17 cellular contexts compared by ENCODE assay signal in the genomic region with DNA sequence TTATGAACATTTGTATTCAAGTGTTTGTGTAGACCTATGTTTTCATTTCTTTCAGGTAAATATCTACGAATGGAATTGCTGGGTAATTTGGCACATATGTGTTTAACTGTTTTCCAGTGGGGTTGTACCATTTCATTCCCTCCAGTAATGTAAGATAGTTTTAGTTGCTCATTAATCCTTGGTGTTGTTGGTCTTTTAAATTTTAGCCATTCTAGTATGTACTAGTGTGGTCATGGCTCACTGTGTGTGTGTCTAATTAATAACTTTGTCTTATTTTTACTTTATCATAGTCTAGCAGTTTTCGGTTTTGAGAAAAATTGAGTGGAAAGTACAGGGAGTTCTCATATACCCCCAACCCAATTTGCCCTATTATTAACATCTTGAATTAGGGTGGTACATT.
A peak's percentile ranks its signal among the peaks of the same experiment; 100 is the strongest.
DNase-seq lines count a peak whose midpoint lies in the region; ATAC-seq and TF ChIP-seq lines count a peak whose summit lies in the region.
"Had no signal": no experiment of that assay in that cellular context is flagged by ENCODE, and none has a peak within 500 bp of the region (broad histone marks: within the 10 kb centered on the region; RNA-seq: fewer than 3 reads in every experiment).

No MANE protein-coding gene starts in this region.

- DNase-seq in colonic mucosa: no peak
- peak; percentile 88 for DNase-seq in renal cortical epithelial cell (ENCODE audit: low read depth)
- DNase-seq in inferior parietal cortex (ENCODE audit: extremely low spot score): no peak
- no peak for DNase-seq in mesenteric fat pad (ENCODE audit: low spot score)
- no peak for DNase-seq in RKO (ENCODE audit: low spot score)
- DNase-seq: COR-L47, KBM-7, MV-4-11, NCI-H1930, NCI-H2171 treated with DMSO at 0.1 percent for 48 hours, PC-9, Right ventricle myocardium superior had no signal

- no peak for TF ChIP-seq CTCF in colonic mucosa (IDR thresholded peaks at IDR 0.05)

- no peaks in the 10 kb centered on the region for H3K36me3 ChIP-seq in colonic mucosa
- H3K36me3 ChIP-seq: HAP-1 had no signal

- ATAC-seq in GM18907 (IDR thresholded peaks at IDR 0.05; ENCODE audit: unreplicated experiment) (peak; percentile 76), HG03108 (IDR thresholded peaks at IDR 0.05; ENCODE audit: unreplicated experiment) (peak; percentile 56)
- ATAC-seq: SK-N-SH treated with all-trans-retinoic acid at 6 μM for 48 hours had no signal

- H3K4me1 ChIP-seq in colonic mucosa: peaks cover 12% of the 10 kb centered on the region

- H3K27ac ChIP-seq in colonic mucosa: peak overlapping the region; percentile 85
- H3K27ac ChIP-seq: C4-2B had no signal

- no peaks in the 10 kb centered on the region for H3K9me3 ChIP-seq in colonic mucosa
- H3K9me3 ChIP-seq: HAP-1 had no signal

- H3K27me3 ChIP-seq in colonic mucosa: no peaks in the 10 kb centered on the region

- peak overlapping the region in 1 of 2 donors; percentile 52 for H3K9ac ChIP-seq in colonic mucosa (ENCODE audit: low read depth in 2 of 2, low read length in 2 of 2)

- no peak overlapping the region for H3K4me3 ChIP-seq in colonic mucosa
- H3K4me3 ChIP-seq: HAP-1, PC-9 had no signal

- intact Hi-C loops in colonic mucosa (cut with DNase I): no loop called here
